24 cellular contexts compared by ENCODE assay signal in genomic region chr20:62788607-62789006, GRCh38. TPM values are rescaled to one million over a fixed set of nuclear protein-coding genes. Genes with fewer than 3 reads are reported as not detected.
"Had no signal": no experiment of that assay in that cellular context is flagged by ENCODE, and none has a peak within 500 bp of the region (broad histone marks: within the 10 kb centered on the region; RNA-seq: fewer than 3 reads in every experiment).

No MANE protein-coding gene starts in this region.

- H3K9me3 ChIP-seq: adrenal gland, breast epithelium, colonic mucosa, esophagus muscularis mucosa, stomach, testis had no signal

- H3K4me3 Mint-ChIP-seq: activated CD4-positive, alpha-beta T cell treated with anti-CD3 and anti-CD28 coated beads, Interleukin-2, amount 10 ng/mL, durations not matched to agents 7 days and 5 days; activated CD8-positive, alpha-beta T cell treated with anti-CD3 and anti-CD28 coated beads, Interleukin-2, amount 10 ng/mL, durations not matched to agents 7 days and 5 days; activated naive CD8-positive, alpha-beta T cell; central memory CD8-positive, alpha-beta T cell; memory B cell; nephron; stimulated activated effector memory CD8-positive, alpha-beta T cell treated with anti-CD3 and anti-CD28 coated beads, Interleukin-12 subunit alpha, Interleukin-12 subunit beta, amount 100 ng/mL, for 72 hours had no signal

- H3K36me3 Mint-ChIP-seq: activated naive CD8-positive, alpha-beta T cell; memory B cell had no signal

- DNase-seq: activated CD4-positive, alpha-beta T cell treated with anti-CD3 and anti-CD28 coated beads, Interleukin-2, amount 10 ng/mL, durations not matched to agents 7 days and 5 days; activated CD8-positive, alpha-beta T cell treated with anti-CD3 and anti-CD28 coated beads, Interleukin-2, amount 10 ng/mL, durations not matched to agents 7 days and 5 days; activated gamma-delta T cell treated with Interleukin-2 at 50 U/mL for 16 hours; adrenal gland; colonic mucosa; left cardiac atrium; nucleus accumbens; stimulated activated CD4-positive, alpha-beta T cell treated with anti-CD3 and anti-CD28 coated beads, Interleukin-2, amount 100 ng/mL, for 24 hours; stomach; T-helper 9 cell; testis; trophoblast cell had no signal

- FAIRE-seq: astrocyte, frontal cortex, small intestine had no signal

- H3K9me3 Mint-ChIP-seq: activated CD4-positive, alpha-beta T cell treated with anti-CD3 and anti-CD28 coated beads, Interleukin-2, amount 10 ng/mL, durations not matched to agents 7 days and 5 days; central memory CD8-positive, alpha-beta T cell; memory B cell; nephron; stimulated activated effector memory CD8-positive, alpha-beta T cell treated with anti-CD3 and anti-CD28 coated beads, Interleukin-12 subunit alpha, Interleukin-12 subunit beta, amount 100 ng/mL, for 72 hours had no signal

- H3K27me3 ChIP-seq: breast epithelium, colonic mucosa, testis had no signal

- ATAC-seq: activated CD8-positive, alpha-beta T cell treated with anti-CD3 and anti-CD28 coated beads, Interleukin-2, amount 10 ng/mL, durations not matched to agents 7 days and 5 days; left cardiac atrium; sciatic nerve; stimulated activated effector memory CD8-positive, alpha-beta T cell treated with anti-CD3 and anti-CD28 coated beads, Interleukin-12 subunit alpha, Interleukin-12 subunit beta, amount 100 ng/mL, for 72 hours had no signal

- H3K9ac ChIP-seq: parathyroid adenoma had no signal

- H3K27me3 Mint-ChIP-seq: activated CD4-positive, alpha-beta T cell treated with anti-CD3 and anti-CD28 coated beads, Interleukin-2, amount 10 ng/mL, durations not matched to agents 7 days and 5 days; activated naive CD8-positive, alpha-beta T cell; central memory CD8-positive, alpha-beta T cell; memory B cell had no signal

- H3K79me2 ChIP-seq: parathyroid adenoma had no signal

- H3K27ac Mint-ChIP-seq: activated CD4-positive, alpha-beta T cell treated with anti-CD3 and anti-CD28 coated beads, Interleukin-2, amount 10 ng/mL, durations not matched to agents 7 days and 5 days; activated CD8-positive, alpha-beta T cell treated with anti-CD3 and anti-CD28 coated beads, Interleukin-2, amount 10 ng/mL, durations not matched to agents 7 days and 5 days; activated naive CD8-positive, alpha-beta T cell; memory B cell; nephron; stimulated activated effector memory CD8-positive, alpha-beta T cell treated with anti-CD3 and anti-CD28 coated beads, Interleukin-12 subunit alpha, Interleukin-12 subunit beta, amount 100 ng/mL, for 72 hours had no signal

- H3K36me3 ChIP-seq: adrenal gland, breast epithelium, colonic mucosa, esophagus muscularis mucosa, stomach had no signal

- H3K4me1 ChIP-seq: breast epithelium had no signal

- H3K27ac ChIP-seq: adrenal gland, breast epithelium, colonic mucosa, esophagus muscularis mucosa, parathyroid adenoma, stomach, testis had no signal

- H2AFZ ChIP-seq: parathyroid adenoma had no signal

- H3K4me3 ChIP-seq: adrenal gland, breast epithelium, colonic mucosa, esophagus muscularis mucosa, stomach, testis had no signal

RNA-seq across cellular contexts. Expression of gene COL9A3, which starts 28.2 kb away (rescaled TPM):
- total RNA-seq: activated CD4-positive, alpha-beta T cell treated with anti-CD3 and anti-CD28 coated beads, Interleukin-2, amount 10 ng/mL, durations not matched to agents 7 days and 5 days; activated CD8-positive, alpha-beta T cell treated with anti-CD3 and anti-CD28 coated beads, Interleukin-2, amount 10 ng/mL, durations not matched to agents 7 days and 5 days had no signal
